ENCODE assay signal across 27 cellular contexts in genomic region chr6:63372951-63373533, GRCh38. TPM values are rescaled to one million over a fixed set of nuclear protein-coding genes. Genes with fewer than 3 reads are reported as not detected.
"Had no signal": no experiment of that assay in that cellular context is flagged by ENCODE, and none has a peak within 500 bp of the region (broad histone marks: within the 10 kb centered on the region; RNA-seq: fewer than 3 reads in every experiment).

No MANE protein-coding gene starts in this region.

- H3K4me2 ChIP-seq: hepatocyte had no signal

- H3K27me3 ChIP-seq: body of pancreas, hepatocyte, left lung, spleen, testis, uterus had no signal

- H3K79me2 ChIP-seq: hepatocyte had no signal

- H3K9me3 Mint-ChIP-seq: activated CD4-positive, alpha-beta memory T cell treated with anti-CD3 and anti-CD28 coated beads, Interleukin-2, amount 10 ng/mL, durations not matched to agents 7 days and 5 days had no signal

- H3K9me3 ChIP-seq: body of pancreas, testis, uterus had no signal

- H3K4me3 ChIP-seq: body of pancreas, hepatocyte, left lung, lung, spleen, testis, uterus had no signal

- ATAC-seq: body of pancreas; left lung; naive thymus-derived CD4-positive, alpha-beta T cell had no signal

- H2AFZ ChIP-seq: hepatocyte had no signal

- FAIRE-seq: frontal cortex had no signal

- H3K36me3 ChIP-seq: left lung, spleen, uterus had no signal

- H3K36me3 Mint-ChIP-seq: activated naive CD4-positive, alpha-beta T cell treated with anti-CD3 and anti-CD28 coated beads, Interleukin-2, amount 50 U/mL, for 24 hours; immature natural killer cell; naive thymus-derived CD4-positive, alpha-beta T cell had no signal

- H3K4me1 ChIP-seq: body of pancreas, left lung, spleen, testis, uterus had no signal

- H3K4me3 Mint-ChIP-seq: activated CD4-positive, alpha-beta memory T cell treated with anti-CD3 and anti-CD28 coated beads, Interleukin-2, amount 10 ng/mL, durations not matched to agents 7 days and 5 days; activated CD4-positive, alpha-beta T cell treated with anti-CD3 and anti-CD28 coated beads, Interleukin-2, amount 10 ng/mL, durations not matched to agents 24 days and 14 days; activated naive CD4-positive, alpha-beta T cell treated with anti-CD3 and anti-CD28 coated beads, Interleukin-2, amount 50 U/mL, for 24 hours; immature natural killer cell; naive thymus-derived CD4-positive, alpha-beta T cell; neural crest cell had no signal

- H3K4me1 Mint-ChIP-seq: activated CD4-positive, alpha-beta memory T cell treated with anti-CD3 and anti-CD28 coated beads, Interleukin-2, amount 10 ng/mL, durations not matched to agents 7 days and 5 days; activated CD4-positive, alpha-beta T cell treated with anti-CD3 and anti-CD28 coated beads, Interleukin-2, amount 10 ng/mL, durations not matched to agents 24 days and 14 days; activated naive CD4-positive, alpha-beta T cell treated with anti-CD3 and anti-CD28 coated beads, Interleukin-2, amount 50 U/mL, for 24 hours; immature natural killer cell; naive thymus-derived CD4-positive, alpha-beta T cell; neural crest cell had no signal

- H3K27ac Mint-ChIP-seq: activated CD4-positive, alpha-beta memory T cell treated with anti-CD3 and anti-CD28 coated beads, Interleukin-2, amount 10 ng/mL, durations not matched to agents 7 days and 5 days; activated CD4-positive, alpha-beta T cell treated with anti-CD3 and anti-CD28 coated beads, Interleukin-2, amount 10 ng/mL, durations not matched to agents 24 days and 14 days; activated naive CD4-positive, alpha-beta T cell treated with anti-CD3 and anti-CD28 coated beads, Interleukin-2, amount 50 U/mL, for 24 hours; immature natural killer cell; naive thymus-derived CD4-positive, alpha-beta T cell had no signal

- H3K27ac ChIP-seq: body of pancreas, hepatocyte, left lung, spleen, testis, uterus had no signal

- DNase-seq: activated CD4-positive, alpha-beta memory T cell treated with anti-CD3 and anti-CD28 coated beads, Interleukin-2, amount 10 ng/mL, durations not matched to agents 7 days and 5 days; activated CD4-positive, alpha-beta T cell treated with anti-CD3 and anti-CD28 coated beads, Interleukin-2, amount 10 ng/mL, durations not matched to agents 24 days and 14 days; activated CD4-positive, CD25-positive, alpha-beta regulatory T cell; activated gamma-delta T cell treated with Interleukin-2 at 50 U/mL for 16 hours; anterior cingulate cortex; body of pancreas; erythroblast; glutamatergic neuron; immature natural killer cell; kidney glomerular epithelial cell; left lung; naive thymus-derived CD4-positive, alpha-beta T cell; retina; spleen; stimulated activated CD4-positive, alpha-beta T cell treated with anti-CD3 and anti-CD28 coated beads, Interleukin-4, amount 100 ng/mL, for 1 hour; stimulated activated naive CD4-positive, alpha-beta T cell; testis; uterus had no signal

RNA-seq across cellular contexts. Expression of gene LGSN, which starts 53.3 kb away (rescaled TPM):
- total RNA-seq: activated CD4-positive, alpha-beta T cell treated with anti-CD3 and anti-CD28 coated beads, Interleukin-2, amount 10 ng/mL, durations not matched to agents 24 days and 14 days; cardiac septum; neural crest cell; osteoblast; posterior vena cava had no signal
- polyA plus RNA-seq: fibroblast of lung, immature natural killer cell had no signal
